In the genomic region with DNA sequence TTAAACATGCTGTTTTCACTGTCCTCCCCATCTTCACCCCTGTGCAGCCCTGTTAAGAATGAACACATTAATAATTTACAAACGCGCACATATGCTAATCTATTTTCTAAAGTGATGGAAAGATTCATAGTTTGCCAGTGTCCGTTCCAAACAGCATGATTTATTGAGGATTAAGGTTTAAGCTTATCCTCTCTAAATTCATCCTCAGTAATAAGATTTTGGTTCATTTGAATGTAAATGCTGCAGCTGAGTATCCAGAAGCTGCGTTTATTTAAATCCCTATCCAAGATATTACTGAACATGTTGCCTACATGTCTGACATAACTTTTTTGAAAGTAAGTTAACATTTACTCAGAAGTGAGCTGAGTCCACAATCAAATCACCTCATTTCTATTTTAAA, we compare ENCODE assay signal across 28 cellular contexts.
"Had no signal": no experiment of that assay in that cellular context is flagged by ENCODE, and none has a peak within 500 bp of the region (broad histone marks: within the 10 kb centered on the region; RNA-seq: fewer than 3 reads in every experiment).

No MANE protein-coding gene starts in this region.

- H3K36me3 ChIP-seq: ascending aorta, breast epithelium, cardiac muscle cell, colonic mucosa, esophagus squamous epithelium, gastroesophageal sphincter, heart left ventricle had no signal

- H3K4me1 Mint-ChIP-seq: activated CD8-positive, alpha-beta memory T cell treated with anti-CD3 and anti-CD28 coated beads, Interleukin-2, amount 10 ng/mL, durations not matched to agents 7 days and 5 days; activated naive CD4-positive, alpha-beta T cell treated with anti-CD3 and anti-CD28 coated beads, Interleukin-2, amount 10 ng/mL, durations not matched to agents 7 days and 5 days; activated naive CD8-positive, alpha-beta T cell treated with anti-CD3 and anti-CD28 coated beads, Interleukin-2, amount 10 ng/mL, durations not matched to agents 7 days and 5 days; WTC11 had no signal

- H3K27ac Mint-ChIP-seq: activated CD4-positive, alpha-beta memory T cell treated with anti-CD3 and anti-CD28 coated beads for 36 hours; activated CD8-positive, alpha-beta memory T cell treated with anti-CD3 and anti-CD28 coated beads, Interleukin-2, amount 10 ng/mL, durations not matched to agents 7 days and 5 days; activated CD8-positive, alpha-beta T cell treated with anti-CD3 and anti-CD28 coated beads, Interleukin-2, amount 10 ng/mL, durations not matched to agents 7 days and 5 days; activated naive CD4-positive, alpha-beta T cell treated with anti-CD3 and anti-CD28 coated beads, Interleukin-2, amount 10 ng/mL, durations not matched to agents 7 days and 5 days; activated naive CD4-positive, alpha-beta T cell treated with anti-CD3 and anti-CD28 coated beads, Interleukin-2, amount 50 U/mL, for 72 hours; activated naive CD8-positive, alpha-beta T cell treated with anti-CD3 and anti-CD28 coated beads, Interleukin-2, amount 10 ng/mL, durations not matched to agents 7 days and 5 days; activated T-cell treated with anti-CD3 and anti-CD28 coated beads, Interleukin-2, amount 50 U/mL, for 24 hours; activated T-cell treated with anti-CD3 and anti-CD28 coated beads, Interleukin-2, amount 50 U/mL, for 72 hours; WTC11 had no signal

- H3K36me3 Mint-ChIP-seq: activated CD4-positive, alpha-beta memory T cell treated with anti-CD3 and anti-CD28 coated beads for 36 hours; activated CD8-positive, alpha-beta memory T cell treated with anti-CD3 and anti-CD28 coated beads, Interleukin-2, amount 10 ng/mL, durations not matched to agents 7 days and 5 days; activated naive CD4-positive, alpha-beta T cell treated with anti-CD3 and anti-CD28 coated beads, Interleukin-2, amount 10 ng/mL, durations not matched to agents 7 days and 5 days; activated naive CD4-positive, alpha-beta T cell treated with anti-CD3 and anti-CD28 coated beads, Interleukin-2, amount 50 U/mL, for 72 hours; activated naive CD8-positive, alpha-beta T cell treated with anti-CD3 and anti-CD28 coated beads, Interleukin-2, amount 10 ng/mL, durations not matched to agents 7 days and 5 days; brain; WTC11 had no signal

- H3K9me3 Mint-ChIP-seq: activated CD4-positive, alpha-beta memory T cell treated with anti-CD3 and anti-CD28 coated beads for 36 hours; activated naive CD4-positive, alpha-beta T cell treated with anti-CD3 and anti-CD28 coated beads, Interleukin-2, amount 10 ng/mL, durations not matched to agents 7 days and 5 days; activated naive CD4-positive, alpha-beta T cell treated with anti-CD3 and anti-CD28 coated beads, Interleukin-2, amount 50 U/mL, for 72 hours; activated naive CD8-positive, alpha-beta T cell treated with anti-CD3 and anti-CD28 coated beads, Interleukin-2, amount 10 ng/mL, durations not matched to agents 7 days and 5 days; activated T-cell treated with anti-CD3 and anti-CD28 coated beads, Interleukin-2, amount 50 U/mL, for 24 hours; activated T-cell treated with anti-CD3 and anti-CD28 coated beads, Interleukin-2, amount 50 U/mL, for 72 hours; brain; WTC11 had no signal

- H3K4me3 Mint-ChIP-seq: activated CD4-positive, alpha-beta memory T cell treated with anti-CD3 and anti-CD28 coated beads for 36 hours; activated CD8-positive, alpha-beta memory T cell treated with anti-CD3 and anti-CD28 coated beads, Interleukin-2, amount 10 ng/mL, durations not matched to agents 7 days and 5 days; activated CD8-positive, alpha-beta T cell treated with anti-CD3 and anti-CD28 coated beads, Interleukin-2, amount 10 ng/mL, durations not matched to agents 7 days and 5 days; activated naive CD4-positive, alpha-beta T cell treated with anti-CD3 and anti-CD28 coated beads, Interleukin-2, amount 10 ng/mL, durations not matched to agents 7 days and 5 days; activated naive CD8-positive, alpha-beta T cell treated with anti-CD3 and anti-CD28 coated beads, Interleukin-2, amount 10 ng/mL, durations not matched to agents 7 days and 5 days; activated T-cell treated with anti-CD3 and anti-CD28 coated beads, Interleukin-2, amount 50 U/mL, for 24 hours; activated T-cell treated with anti-CD3 and anti-CD28 coated beads, Interleukin-2, amount 50 U/mL, for 72 hours; brain; WTC11 had no signal

- DNase-seq: activated CD4-positive, alpha-beta memory T cell treated with anti-CD3 and anti-CD28 coated beads for 36 hours; activated CD4-positive, alpha-beta T cell treated with anti-CD3 and anti-CD28 coated beads for 48 hours; activated CD8-positive, alpha-beta memory T cell treated with anti-CD3 and anti-CD28 coated beads, Interleukin-2, amount 10 ng/mL, durations not matched to agents 7 days and 5 days; activated CD8-positive, alpha-beta memory T cell treated with anti-CD3 and anti-CD28 coated beads, Interleukin-2, amount 50 U/mL, for 4 hours; activated CD8-positive, alpha-beta T cell treated with anti-CD3 and anti-CD28 coated beads, Interleukin-2, amount 10 ng/mL, durations not matched to agents 7 days and 5 days; activated gamma-delta T cell; activated naive CD4-positive, alpha-beta T cell; activated naive CD4-positive, alpha-beta T cell treated with anti-CD3 and anti-CD28 coated beads, Interleukin-2, amount 10 ng/mL, durations not matched to agents 7 days and 5 days; activated naive CD8-positive, alpha-beta T cell treated with anti-CD3 and anti-CD28 coated beads, Interleukin-2, amount 10 ng/mL, durations not matched to agents 7 days and 5 days; activated T-cell treated with anti-CD3 and anti-CD28 coated beads, Interleukin-2, amount 50 U/mL, for 24 hours; activated T-cell treated with anti-CD3 and anti-CD28 coated beads, Interleukin-2, amount 50 U/mL, for 72 hours; central memory CD4-positive, alpha-beta T cell; cerebellar nuclear complex; colonic mucosa; effector CD8-positive, alpha-beta T cell; esophagus squamous epithelium; foreskin melanocyte; heart left ventricle; hypothalamus; T-helper 2 cell had no signal

- H3K27me3 ChIP-seq: ascending aorta, cardiac muscle cell, colonic mucosa, esophagus squamous epithelium, gastroesophageal sphincter, heart left ventricle had no signal

- ATAC-seq: activated CD8-positive, alpha-beta memory T cell treated with anti-CD3 and anti-CD28 coated beads, Interleukin-2, amount 10 ng/mL, durations not matched to agents 7 days and 5 days; activated CD8-positive, alpha-beta T cell treated with anti-CD3 and anti-CD28 coated beads, Interleukin-2, amount 10 ng/mL, durations not matched to agents 7 days and 5 days; activated naive CD4-positive, alpha-beta T cell treated with anti-CD3 and anti-CD28 coated beads, Interleukin-2, amount 50 U/mL, for 72 hours; activated T-cell treated with anti-CD3 and anti-CD28 coated beads, Interleukin-2, amount 50 U/mL, for 72 hours; gastroesophageal sphincter; heart left ventricle; WTC11 had no signal

- H3K9me3 ChIP-seq: ascending aorta, breast epithelium, colonic mucosa, esophagus squamous epithelium, gastroesophageal sphincter, heart left ventricle had no signal

- H3K27ac ChIP-seq: ascending aorta, breast epithelium, cardiac muscle cell, colonic mucosa, epithelial cell of prostate, esophagus squamous epithelium, gastroesophageal sphincter, heart left ventricle had no signal

- H3K4me3 ChIP-seq: ascending aorta, breast epithelium, cardiac muscle cell, colonic mucosa, esophagus squamous epithelium, gastroesophageal sphincter, heart left ventricle had no signal

- H3K4me1 ChIP-seq: ascending aorta, breast epithelium, colonic mucosa, gastroesophageal sphincter, heart left ventricle had no signal
